In genomic region chr6:138987643-138988468, GRCh38 we compare ENCODE assay signal across 8 cellular contexts. TPM values are rescaled to one million over a fixed set of nuclear protein-coding genes. Genes with fewer than 3 reads are reported as not detected.
DNase-seq lines count a peak whose midpoint lies in the region; ATAC-seq lines count a peak whose summit lies in the region.

Gene REPS1 (minus strand): TSS chr6:138988253. CDS start chr6:138987682, 571 bp downstream.

- H4K8ac ChIP-seq in mesenchymal stem cell (ENCODE audit: low read length), result peak within 1 kb of the TSS; percentile 82

- H3K4me3 ChIP-seq in mesenchymal stem cell (ENCODE audit: insufficient read depth in 1 of 2, low read depth in 1 of 2, low read length in 2 of 2), result peak within 1 kb of the TSS; percentile 86 to 91

- H2BK120ac ChIP-seq in mesenchymal stem cell (ENCODE audit: low read depth, low read length), result peak within 1 kb of the TSS; percentile 77

- peak within 1 kb of the TSS; percentile 93 for H3K9ac ChIP-seq in mesenchymal stem cell (ENCODE audit: low read length)

- DNase-seq in CMK (ENCODE audit: low read depth), result peak; percentile 65
- peak; percentile 91 for DNase-seq in HK-2 (ENCODE audit: unreplicated experiment)
- DNase-seq in NK-92 treated with Interleukin-12 subunit alpha and Interleukin-12 subunit beta, amount 100 ng/mL, for 24 hours (lab: John Stamatoyannopoulos, UW), result peak; percentile 78
- peak; percentile 81 to 84 for DNase-seq in activated CD8-positive, alpha-beta memory T cell treated with anti-CD3 and anti-CD28 coated beads for 4 hours (ENCODE audit: low read depth in 2 of 2)
- DNase-seq in effector memory CD8-positive, alpha-beta T cell, result peak; percentile 89 to 92 (median 91)
- DNase-seq in mesenchymal stem cell, result peak; percentile 91
- DNase-seq in stimulated activated CD8-positive, alpha-beta memory T cell treated with anti-CD3 and anti-CD28 coated beads, Interleukin-12 subunit alpha, Interleukin-12 subunit beta, amount 100 ng/mL, for 4 hours (ENCODE audit: low read depth), result peak; percentile 85

- H3K27me3 ChIP-seq in mesenchymal stem cell (ENCODE audit: control insufficient read depth in 1 of 2, insufficient read depth in 1 of 2, low read length in 2 of 2), result no peaks in the 10 kb centered on the region

- H2AFZ ChIP-seq in mesenchymal stem cell (ENCODE audit: low read depth, low read length), result peak within 1 kb of the TSS; percentile 93

- WGBS in mesenchymal stem cell, result under 1% methylated on average over 89 of the region's 105 CpGs

- H3K9me3 Mint-ChIP-seq in effector memory CD8-positive, alpha-beta T cell, result no peaks in the 10 kb centered on the region

- no peaks in the 10 kb centered on the region for H3K9me3 ChIP-seq in mesenchymal stem cell (ENCODE audit: control insufficient read depth, low read length)

- H3K36me3 Mint-ChIP-seq in effector memory CD8-positive, alpha-beta T cell (ENCODE audit: insufficient read depth), result peaks cover 4% of the 10 kb centered on the region

- H3K4me3 Mint-ChIP-seq in effector memory CD8-positive, alpha-beta T cell, result peak within 1 kb of the TSS in 1 of 2 donors; percentile 90

- peak within 1 kb of the TSS; percentile 94 to 96 for H3K27ac Mint-ChIP-seq in effector memory CD8-positive, alpha-beta T cell

- H3K14ac ChIP-seq in mesenchymal stem cell (ENCODE audit: low read length in 2 of 2), result peak within 1 kb of the TSS; percentile 58 to 88

- peak within 1 kb of the TSS; percentile 69 for H3K27ac ChIP-seq in mesenchymal stem cell (ENCODE audit: low read length, poor library complexity, severe bottlenecking)

- peak within 1 kb of the TSS; percentile 73 to 93 for H3K4ac ChIP-seq in mesenchymal stem cell (ENCODE audit: low read depth in 1 of 2, low read length in 2 of 2)

- peak within 1 kb of the TSS in 1 of 2 experiments; percentile 99 for H3K23ac ChIP-seq in mesenchymal stem cell (ENCODE audit: low read length in 2 of 2)

- peak within 1 kb of the TSS; percentile 95 for H3K4me2 ChIP-seq in mesenchymal stem cell (ENCODE audit: low read length, poor library complexity, severe bottlenecking)

- H2BK15ac ChIP-seq in mesenchymal stem cell (ENCODE audit: low read depth, poor library complexity, severe bottlenecking), result peak within 1 kb of the TSS; percentile 95

- H3K36me3 ChIP-seq in mesenchymal stem cell (ENCODE audit: control insufficient read depth in 1 of 2, insufficient read depth in 2 of 2, low read depth in 1 of 2, low read length in 2 of 2), result no peaks in the 10 kb centered on the region

- peak; percentile 91 for ATAC-seq in GM19455 (IDR thresholded peaks at IDR 0.05; ENCODE audit: unreplicated experiment)
- ATAC-seq in effector memory CD8-positive, alpha-beta T cell (replicated peaks), result peak; percentile 88

- H4K91ac ChIP-seq in mesenchymal stem cell (ENCODE audit: low read length), result peak within 1 kb of the TSS; percentile 82

- no peaks in the 10 kb centered on the region for H3K4me1 ChIP-seq in mesenchymal stem cell (ENCODE audit: control insufficient read depth, insufficient read depth, low read depth, low read length)

- H3K4me1 Mint-ChIP-seq in effector memory CD8-positive, alpha-beta T cell (ENCODE audit: low read depth in 2 of 2), result peaks cover 7 to 17% of the 10 kb centered on the region in 2 donors

- peaks cover 0 to 10% of the 10 kb centered on the region in 2 donors for H3K27me3 Mint-ChIP-seq in effector memory CD8-positive, alpha-beta T cell

- peak within 1 kb of the TSS; percentile 93 to 98 for H3K18ac ChIP-seq in mesenchymal stem cell (ENCODE audit: low read depth in 1 of 2, low read length in 2 of 2)

- peak within 1 kb of the TSS in 1 of 2 experiments; percentile 77 for H2BK12ac ChIP-seq in mesenchymal stem cell (ENCODE audit: low read length in 2 of 2)

- peaks cover 7% of the 10 kb centered on the region for H3K79me1 ChIP-seq in mesenchymal stem cell (replicated peaks; ENCODE audit: low read length, poor library complexity, severe bottlenecking)

- H2AK5ac ChIP-seq in mesenchymal stem cell (ENCODE audit: low read length, severe bottlenecking), result no peak within 1 kb of the TSS

- no peak within 1 kb of the TSS for H2BK5ac ChIP-seq in mesenchymal stem cell (ENCODE audit: low read depth, low read length, poor library complexity, severe bottlenecking)

RNA-seq across cellular contexts. Expression of gene REPS1, which starts in this region (rescaled TPM):
- polyA plus RNA-seq in mesenchymal stem cell (2013, experiment 1 of 2), result 26.9 TPM
- 27.0 TPM for polyA plus RNA-seq in mesenchymal stem cell (2013, experiment 2 of 2)

Comparison
In these comparisons a context has a peak if more than half of its experiments do, and no peak if none do; other contexts are left out.
1. Peak in every context shown above with its lines: DNase-seq, ATAC-seq, H3K4me3 ChIP-seq and H3K27ac ChIP-seq.